Comparison of ENCODE assay signal across 1 cellular context in the genomic region with DNA sequence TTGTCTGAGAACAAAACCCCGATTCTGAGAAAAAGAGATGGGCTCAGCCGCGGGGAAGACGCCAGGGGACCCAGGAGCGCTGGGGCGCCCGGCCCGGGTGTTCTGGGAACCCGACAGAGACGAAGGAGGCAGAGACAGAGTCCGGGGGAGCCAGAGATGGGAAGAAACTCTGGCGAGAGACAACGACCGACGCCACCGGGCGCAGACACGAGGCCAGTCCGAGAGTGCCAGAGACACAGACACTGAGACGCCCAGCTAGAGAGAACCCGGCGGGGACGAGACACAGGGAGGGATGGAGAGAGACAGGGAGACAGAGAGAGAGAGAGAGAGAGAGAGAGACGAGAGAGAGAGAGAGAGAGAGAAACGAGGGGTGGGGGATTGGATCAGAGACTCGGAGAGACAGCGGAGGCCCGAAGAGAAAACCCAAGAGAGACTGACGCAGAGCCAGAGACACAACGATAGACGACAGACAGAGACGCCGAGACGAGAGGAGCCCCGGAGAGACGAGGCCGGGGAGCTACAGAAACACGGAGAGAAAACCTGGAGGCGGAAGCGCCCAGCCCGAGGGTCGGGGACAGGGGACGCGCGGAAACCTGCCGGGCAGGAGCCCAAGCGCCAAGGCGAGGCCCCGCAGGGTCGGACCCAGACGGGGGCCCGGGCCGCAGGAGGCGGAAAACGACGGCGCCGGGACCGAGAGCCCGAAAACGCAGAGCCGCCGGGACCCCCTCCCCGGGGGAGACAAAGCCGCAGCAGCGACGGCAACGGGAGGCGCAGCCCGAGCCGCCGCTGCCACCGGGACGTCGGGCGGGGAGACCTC.
A peak's percentile ranks its signal among the peaks of the same experiment; 100 is the strongest.
TF ChIP-seq lines count a peak whose summit lies in the region.

No MANE protein-coding gene starts in this region.

TF ChIP-seq in WTC11, 78 proteins besides CTCF, POLR2A, EP300 and RAD21 (continued from another document):
- TF ChIP-seq, protein P1, sequence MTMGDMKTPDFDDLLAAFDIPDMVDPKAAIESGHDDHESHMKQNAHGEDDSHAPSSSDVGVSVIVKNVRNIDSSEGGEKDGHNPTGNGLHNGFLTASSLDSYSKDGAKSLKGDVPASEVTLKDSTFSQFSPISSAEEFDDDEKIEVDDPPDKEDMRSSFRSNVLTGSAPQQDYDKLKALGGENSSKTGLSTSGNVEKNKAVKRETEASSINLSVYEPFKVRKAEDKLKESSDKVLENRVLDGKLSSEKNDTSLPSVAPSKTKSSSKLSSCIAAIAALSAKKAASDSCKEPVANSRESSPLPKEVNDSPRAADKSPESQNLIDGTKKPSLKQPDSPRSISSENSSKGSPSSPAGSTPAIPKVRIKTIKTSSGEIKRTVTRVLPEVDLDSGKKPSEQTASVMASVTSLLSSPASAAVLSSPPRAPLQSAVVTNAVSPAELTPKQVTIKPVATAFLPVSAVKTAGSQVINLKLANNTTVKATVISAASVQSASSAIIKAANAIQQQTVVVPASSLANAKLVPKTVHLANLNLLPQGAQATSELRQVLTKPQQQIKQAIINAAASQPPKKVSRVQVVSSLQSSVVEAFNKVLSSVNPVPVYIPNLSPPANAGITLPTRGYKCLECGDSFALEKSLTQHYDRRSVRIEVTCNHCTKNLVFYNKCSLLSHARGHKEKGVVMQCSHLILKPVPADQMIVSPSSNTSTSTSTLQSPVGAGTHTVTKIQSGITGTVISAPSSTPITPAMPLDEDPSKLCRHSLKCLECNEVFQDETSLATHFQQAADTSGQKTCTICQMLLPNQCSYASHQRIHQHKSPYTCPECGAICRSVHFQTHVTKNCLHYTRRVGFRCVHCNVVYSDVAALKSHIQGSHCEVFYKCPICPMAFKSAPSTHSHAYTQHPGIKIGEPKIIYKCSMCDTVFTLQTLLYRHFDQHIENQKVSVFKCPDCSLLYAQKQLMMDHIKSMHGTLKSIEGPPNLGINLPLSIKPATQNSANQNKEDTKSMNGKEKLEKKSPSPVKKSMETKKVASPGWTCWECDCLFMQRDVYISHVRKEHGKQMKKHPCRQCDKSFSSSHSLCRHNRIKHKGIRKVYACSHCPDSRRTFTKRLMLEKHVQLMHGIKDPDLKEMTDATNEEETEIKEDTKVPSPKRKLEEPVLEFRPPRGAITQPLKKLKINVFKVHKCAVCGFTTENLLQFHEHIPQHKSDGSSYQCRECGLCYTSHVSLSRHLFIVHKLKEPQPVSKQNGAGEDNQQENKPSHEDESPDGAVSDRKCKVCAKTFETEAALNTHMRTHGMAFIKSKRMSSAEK (CRISPR knock-in tag; IDR thresholded peaks at IDR 0.05; ENCODE audit: borderline replicate concordance) = no peak
- TF ChIP-seq GTF2I (CRISPR knock-in tag; conservative IDR thresholded peaks at IDR 0.05) = no peak
- no peak for TF ChIP-seq CREB1 (CRISPR knock-in tag; IDR thresholded peaks at IDR 0.05)
- peak; percentile 74 for TF ChIP-seq PRDM15 (CRISPR knock-in tag; IDR thresholded peaks at IDR 0.05)
- TF ChIP-seq, protein P2, sequence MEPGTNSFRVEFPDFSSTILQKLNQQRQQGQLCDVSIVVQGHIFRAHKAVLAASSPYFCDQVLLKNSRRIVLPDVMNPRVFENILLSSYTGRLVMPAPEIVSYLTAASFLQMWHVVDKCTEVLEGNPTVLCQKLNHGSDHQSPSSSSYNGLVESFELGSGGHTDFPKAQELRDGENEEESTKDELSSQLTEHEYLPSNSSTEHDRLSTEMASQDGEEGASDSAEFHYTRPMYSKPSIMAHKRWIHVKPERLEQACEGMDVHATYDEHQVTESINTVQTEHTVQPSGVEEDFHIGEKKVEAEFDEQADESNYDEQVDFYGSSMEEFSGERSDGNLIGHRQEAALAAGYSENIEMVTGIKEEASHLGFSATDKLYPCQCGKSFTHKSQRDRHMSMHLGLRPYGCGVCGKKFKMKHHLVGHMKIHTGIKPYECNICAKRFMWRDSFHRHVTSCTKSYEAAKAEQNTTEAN (CRISPR knock-in tag; IDR thresholded peaks at IDR 0.05) = no peak
- TF ChIP-seq SMAD4 (CRISPR knock-in tag; IDR thresholded peaks at IDR 0.05) = no peak
- TF ChIP-seq ATF6 (CRISPR knock-in tag; IDR thresholded peaks at IDR 0.05) = no peak
- no peak for TF ChIP-seq TEAD4 (CRISPR knock-in tag; IDR thresholded peaks at IDR 0.05)
- no peak for TF ChIP-seq USF2 (CRISPR knock-in tag; IDR thresholded peaks at IDR 0.05)
- TF ChIP-seq HMGXB4 (CRISPR knock-in tag; IDR thresholded peaks at IDR 0.05) = no peak
